8 cellular contexts compared by ENCODE assay signal in genomic region chr3:177538064-177538742, GRCh38.
DNase-seq lines count a peak whose midpoint lies in the region; ATAC-seq and TF ChIP-seq lines count a peak whose summit lies in the region.

No MANE protein-coding gene starts in this region.

- intact Hi-C loops in posterior vena cava (cut with DNase I): no loop called here

- in situ Hi-C loops in G401 (cut with HindIII; ENCODE audit: low sequenced_read_pairs): no loop called here

- DNase-seq in G401 (ENCODE audit: low spot score): peak; percentile 88
- peak; percentile 70 for DNase-seq in fibroblast of pulmonary artery (ENCODE audit: low read depth)
- DNase-seq in pons (ENCODE audit: low spot score): peak; percentile 77
- no peak for DNase-seq in ecto neural progenitor cell (ENCODE audit: low spot score)
- no peak for DNase-seq in posterior vena cava (ENCODE audit: low spot score)
- DNase-seq in DMS153 treated with DMSO at 0.1 percent for 48 hours (lab: John Stamatoyannopoulos, UW; ENCODE audit: unreplicated experiment): no peak

- ATAC-seq in SK-N-SH treated with all-trans-retinoic acid at 6 μM for 48 hours (no peak), GM21723 (IDR thresholded peaks at IDR 0.05; ENCODE audit: unreplicated experiment) (no peak)

- H3K4me3 ChIP-seq in fibroblast of pulmonary artery (replicated peaks; ENCODE audit: low read depth, low read length): no peak overlapping the region

- no peak for TF ChIP-seq CTCF in fibroblast of pulmonary artery (IDR thresholded peaks at IDR 0.05; ENCODE audit: low read length, missing control alignments)

TF ChIP-seq in SK-N-SH treated with all-trans-retinoic acid at 6 μM for 48 hours, 23 proteins besides CTCF, POLR2A, EP300 and RAD21:
- TF ChIP-seq TCF4 (CRISPR knock-in tag; IDR thresholded peaks at IDR 0.05; ENCODE audit: borderline replicate concordance): peak; percentile 33; the same call in 1 of the 2 replicates
- TF ChIP-seq BACH2 (CRISPR knock-in tag; IDR thresholded peaks at IDR 0.05; ENCODE audit: borderline replicate concordance): no peak
- no peak for TF ChIP-seq CREB5 (CRISPR knock-in tag; IDR thresholded peaks at IDR 0.05; ENCODE audit: low read depth)
- no peak for TF ChIP-seq ZFP3 (CRISPR knock-in tag; IDR thresholded peaks at IDR 0.05)
- TF ChIP-seq TOX (CRISPR knock-in tag; IDR thresholded peaks at IDR 0.05; ENCODE audit: borderline replicate concordance): no peak

Comparison
In these comparisons a context has a peak if more than half of its experiments do, and no peak if none do; other contexts are left out.
1. DNase-seq: peak in G401 (single experiment), fibroblast of pulmonary artery (single experiment) and pons (single experiment); none in ecto neural progenitor cell (single experiment), posterior vena cava (single experiment) and DMS153 treated with DMSO at 0.1 percent for 48 hours (single experiment).